In the genomic region with DNA sequence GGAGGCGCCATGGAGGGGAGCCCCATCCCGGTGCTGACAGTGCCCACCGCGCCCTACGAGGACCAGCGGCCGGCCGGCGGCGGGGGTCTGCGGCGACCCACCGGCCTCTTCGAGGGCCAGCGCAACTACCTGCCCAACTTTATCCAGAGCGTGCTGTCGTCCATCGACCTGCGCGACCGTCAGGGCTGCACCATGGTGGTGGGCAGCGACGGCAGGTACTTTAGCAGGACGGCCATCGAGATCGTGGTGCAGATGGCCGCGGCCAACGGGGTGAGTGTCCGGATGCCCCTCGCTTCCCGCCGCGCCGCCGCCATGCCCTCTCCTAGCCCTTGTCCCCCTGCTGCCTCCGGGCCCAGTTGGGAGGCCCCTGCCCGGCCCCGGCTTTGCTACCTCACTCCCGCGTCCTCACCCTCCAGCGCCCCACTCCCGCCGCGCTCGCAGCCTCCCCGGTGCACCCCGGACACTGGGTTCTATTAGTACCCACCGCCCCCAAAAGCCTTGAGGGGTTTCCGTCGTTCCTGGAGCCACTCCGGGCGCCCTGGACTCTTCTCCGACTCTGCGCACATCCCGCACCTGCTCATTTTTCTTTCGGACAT, we compare ENCODE assay signal across 1 cellular context.
TF ChIP-seq lines count a peak whose summit lies in the region.

No MANE protein-coding gene starts in this region.

TF ChIP-seq in GM23338, 12 proteins besides CTCF, POLR2A, EP300 and RAD21:
- TF ChIP-seq EZH2phosphoT487 (IDR thresholded peaks at IDR 0.05; ENCODE audit: unreplicated experiment) (peak; percentile 27), EZH2 (IDR thresholded peaks at IDR 0.05; ENCODE audit: low read depth, unreplicated experiment) (peak; percentile 79)
